Comparison of ENCODE assay signal across 25 cellular contexts in the genomic region with DNA sequence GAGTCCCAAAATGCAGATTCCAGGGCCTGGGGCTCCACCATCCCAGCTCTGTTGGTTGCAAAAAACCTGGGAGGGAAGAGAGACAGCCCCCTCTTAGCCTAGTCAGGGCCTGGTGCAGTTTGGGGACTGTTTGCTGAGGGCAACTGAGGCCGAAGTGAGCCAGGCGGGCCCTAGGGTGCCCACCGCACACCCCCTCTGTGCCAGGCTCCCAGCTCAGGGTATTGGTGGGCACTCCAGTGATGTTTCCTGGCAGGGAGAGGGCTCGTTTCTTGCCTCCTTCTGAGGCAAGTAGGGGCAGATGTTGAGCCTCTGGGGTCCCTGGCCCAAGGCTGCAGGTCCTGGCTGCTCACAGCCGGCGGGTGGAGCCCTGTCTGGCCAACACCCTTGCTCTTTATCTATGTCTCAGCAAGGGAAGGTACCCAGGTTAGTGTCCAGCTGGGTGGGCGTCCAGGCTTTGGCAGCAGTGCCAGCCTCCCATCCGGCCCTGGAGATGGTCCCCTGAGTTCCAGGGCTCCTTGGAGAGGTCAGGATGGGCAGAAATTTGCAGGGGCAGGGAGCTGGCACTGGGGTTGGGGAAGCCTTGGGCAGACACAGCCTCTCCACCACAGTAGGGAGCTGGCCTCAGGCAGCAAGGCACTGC.
"Had no signal": no experiment of that assay in that cellular context is flagged by ENCODE, and none has a peak within 500 bp of the region (broad histone marks: within the 10 kb centered on the region; RNA-seq: fewer than 3 reads in every experiment).

No MANE protein-coding gene starts in this region.

- H3K27ac Mint-ChIP-seq: activated CD4-positive, alpha-beta T cell treated with anti-CD3 and anti-CD28 coated beads, Interleukin-2, amount 10 ng/mL, durations not matched to agents 7 days and 5 days; activated CD8-positive, alpha-beta memory T cell treated with anti-CD3 and anti-CD28 coated beads, Interleukin-2, amount 10 ng/mL, durations not matched to agents 7 days and 5 days; activated CD8-positive, alpha-beta T cell treated with anti-CD3 and anti-CD28 coated beads for 36 hours; naive thymus-derived CD4-positive, alpha-beta T cell; T-helper 2 cell treated with Interferon-gamma antibody and Interleukin-4, amounts not matched to agents 5 μg/mL and 100 μg/mL, for 36 hours had no signal

- H3K4me3 Mint-ChIP-seq: activated CD4-positive, alpha-beta T cell treated with anti-CD3 and anti-CD28 coated beads, Interleukin-2, amount 10 ng/mL, durations not matched to agents 7 days and 5 days; activated CD8-positive, alpha-beta memory T cell treated with anti-CD3 and anti-CD28 coated beads, Interleukin-2, amount 10 ng/mL, durations not matched to agents 7 days and 5 days; activated CD8-positive, alpha-beta T cell treated with anti-CD3 and anti-CD28 coated beads for 36 hours; neural progenitor cell; T-helper 2 cell treated with Interferon-gamma antibody and Interleukin-4, amounts not matched to agents 5 μg/mL and 100 μg/mL, for 36 hours had no signal

- H3K9ac ChIP-seq: neural progenitor cell had no signal

- H3K36me3 ChIP-seq: ascending aorta, brain microvascular endothelial cell, colonic mucosa, neural progenitor cell, prostate gland, WERI-Rb-1 had no signal

- ATAC-seq: activated CD8-positive, alpha-beta memory T cell treated with anti-CD3 and anti-CD28 coated beads, Interleukin-2, amount 10 ng/mL, durations not matched to agents 7 days and 5 days; activated CD8-positive, alpha-beta T cell treated with anti-CD3 and anti-CD28 coated beads for 36 hours; gastroesophageal sphincter; left lobe of liver; naive thymus-derived CD4-positive, alpha-beta T cell; stimulated activated naive CD8-positive, alpha-beta T cell treated with anti-CD3 and anti-CD28 coated beads, Interleukin-15, Interleukin-2, amounts not matched to agents 100 U/mL and 50 U/mL, for 24 hours had no signal

- H3K27me3 Mint-ChIP-seq: activated CD4-positive, alpha-beta T cell treated with anti-CD3 and anti-CD28 coated beads, Interleukin-2, amount 10 ng/mL, durations not matched to agents 7 days and 5 days; activated CD8-positive, alpha-beta memory T cell treated with anti-CD3 and anti-CD28 coated beads, Interleukin-2, amount 10 ng/mL, durations not matched to agents 7 days and 5 days; activated CD8-positive, alpha-beta T cell treated with anti-CD3 and anti-CD28 coated beads for 36 hours; naive thymus-derived CD4-positive, alpha-beta T cell had no signal

- H3K4me3 ChIP-seq: ascending aorta, colonic mucosa, esophagus muscularis mucosa, gastroesophageal sphincter, lung, neural progenitor cell, prostate gland, tibial artery had no signal

- H3K4me1 Mint-ChIP-seq: neural progenitor cell had no signal

- H3K27me3 ChIP-seq: ascending aorta, brain microvascular endothelial cell, colonic mucosa, esophagus muscularis mucosa, gastroesophageal sphincter, neural progenitor cell, tibial artery had no signal

- DNase-seq: activated CD4-positive, alpha-beta T cell treated with anti-CD3 and anti-CD28 coated beads, Interleukin-2, amount 10 ng/mL, durations not matched to agents 7 days and 5 days; activated CD4-positive, CD25-positive, alpha-beta regulatory T cell treated with anti-CD3 and anti-CD28 coated beads, Interleukin-2, amount 50 U/mL, for 72 hours; activated CD8-positive, alpha-beta memory T cell treated with anti-CD3 and anti-CD28 coated beads, Interleukin-2, amount 10 ng/mL, durations not matched to agents 7 days and 5 days; activated CD8-positive, alpha-beta T cell treated with anti-CD3 and anti-CD28 coated beads for 36 hours; activated gamma-delta T cell; activated naive CD4-positive, alpha-beta T cell treated with anti-CD3 and anti-CD28 coated beads, Interleukin-2, amount 50 U/mL, for 16 hours; activated T-cell treated with anti-CD3 and anti-CD28 coated beads for 4 hours; brain microvascular endothelial cell; central memory CD4-positive, alpha-beta T cell; colonic mucosa; head of caudate nucleus; hypothalamus; naive thymus-derived CD4-positive, alpha-beta T cell; stimulated activated CD4-positive, alpha-beta T cell treated with anti-CD3 and anti-CD28 coated beads, Interleukin-4, amount 100 ng/mL, for 4 hours; stimulated activated naive CD8-positive, alpha-beta T cell treated with anti-CD3 and anti-CD28 coated beads, Interleukin-15, Interleukin-2, amounts not matched to agents 100 U/mL and 50 U/mL, for 24 hours; tibial artery; WERI-Rb-1 had no signal

- H3K27ac ChIP-seq: ascending aorta, brain microvascular endothelial cell, colonic mucosa, esophagus muscularis mucosa, gastroesophageal sphincter, neural progenitor cell, prostate gland, tibial artery, WERI-Rb-1 had no signal

- H3K9me3 Mint-ChIP-seq: activated CD4-positive, alpha-beta T cell treated with anti-CD3 and anti-CD28 coated beads, Interleukin-2, amount 10 ng/mL, durations not matched to agents 7 days and 5 days; neural progenitor cell; T-helper 2 cell treated with Interferon-gamma antibody and Interleukin-4, amounts not matched to agents 5 μg/mL and 100 μg/mL, for 36 hours had no signal

- H3K4me1 ChIP-seq: ascending aorta, colonic mucosa, neural progenitor cell, prostate gland had no signal

- H3K9me3 ChIP-seq: ascending aorta, colonic mucosa, esophagus muscularis mucosa, gastroesophageal sphincter, prostate gland, tibial artery had no signal
